ENCODE assay signal across 33 cellular contexts in genomic region chr1:100485855-100486258, GRCh38. TPM values are rescaled to one million over a fixed set of nuclear protein-coding genes. Genes with fewer than 3 reads are reported as not detected.
DNase-seq lines count a peak whose midpoint lies in the region; ATAC-seq and TF ChIP-seq lines count a peak whose summit lies in the region.
"Had no signal": no experiment of that assay in that cellular context is flagged by ENCODE, and none has a peak within 500 bp of the region (broad histone marks: within the 10 kb centered on the region; RNA-seq: fewer than 3 reads in every experiment).

No MANE protein-coding gene starts in this region.

- H3K36me3 ChIP-seq in GM23338 (ENCODE audit: insufficient read depth) (no peaks in the 10 kb centered on the region), heart right ventricle (peaks cover 0 to 44% (median 4%) of the 10 kb centered on the region in 9 donors)
- H3K36me3 ChIP-seq: colonic mucosa had no signal

- H3K4me1 Mint-ChIP-seq in GM23338: peaks cover 7% of the 10 kb centered on the region; the same call in 2 of the 3 replicates
- H3K4me1 Mint-ChIP-seq: activated CD4-positive, alpha-beta T cell treated with anti-CD3 and anti-CD28 coated beads, Interleukin-2, amount 10 ng/mL, durations not matched to agents 7 days and 5 days; memory B cell had no signal

- H3K9me3 ChIP-seq in heart right ventricle: peaks cover 0 to 4% (median 0%) of the 10 kb centered on the region in 11 donors
- H3K9me3 ChIP-seq: BLaER1, Caco-2, colonic mucosa, SK-N-SH, suprapubic skin, upper lobe of right lung had no signal

- H3K9me3 Mint-ChIP-seq in GM23338: no peaks in the 10 kb centered on the region
- H3K9me3 Mint-ChIP-seq: activated CD4-positive, alpha-beta T cell treated with anti-CD3 and anti-CD28 coated beads, Interleukin-2, amount 10 ng/mL, durations not matched to agents 7 days and 5 days; memory B cell; neural crest cell had no signal

- no peak overlapping the region for H3K4me3 Mint-ChIP-seq in GM23338
- H3K4me3 Mint-ChIP-seq: activated CD4-positive, alpha-beta T cell treated with anti-CD3 and anti-CD28 coated beads, Interleukin-2, amount 10 ng/mL, durations not matched to agents 7 days and 5 days; memory B cell; neural crest cell had no signal

- ATAC-seq in GM23338 (no peak), GM18498 (IDR thresholded peaks at IDR 0.05; ENCODE audit: unreplicated experiment) (no peak), heart right ventricle (no peak)
- no peak for ATAC-seq in activated CD4-positive, CD25-positive, alpha-beta regulatory T cell treated with anti-CD3 and anti-CD28 coated beads, Interleukin-2, amount 50 U/mL, for 24 hours
- ATAC-seq: upper lobe of right lung had no signal

- no peaks in the 10 kb centered on the region for H3K27me3 ChIP-seq in GM23338 (ENCODE audit: insufficient read depth)
- H3K27me3 ChIP-seq in heart right ventricle: no peaks in the 10 kb centered on the region
- H3K27me3 ChIP-seq: BLaER1, colonic mucosa, suprapubic skin, upper lobe of right lung had no signal

- intact Hi-C loops in heart right ventricle (cut with DNase I): no loop called here

- no peaks in the 10 kb centered on the region for H3K79me2 ChIP-seq in GM23338 (replicated peaks; ENCODE audit: insufficient read depth)

- no peaks in the 10 kb centered on the region for H3K4me1 ChIP-seq in GM23338 (ENCODE audit: insufficient read depth)
- H3K4me1 ChIP-seq in heart right ventricle: no peaks in the 10 kb centered on the region
- H3K4me1 ChIP-seq: BLaER1, colonic mucosa, suprapubic skin, upper lobe of right lung had no signal

- H3K27ac Mint-ChIP-seq in GM23338: no peak overlapping the region
- H3K27ac Mint-ChIP-seq: activated CD4-positive, alpha-beta T cell treated with anti-CD3 and anti-CD28 coated beads, Interleukin-2, amount 10 ng/mL, durations not matched to agents 7 days and 5 days; memory B cell; progenitor cell of endocrine pancreas had no signal

- peaks cover 6% of the 10 kb centered on the region for H3K36me3 Mint-ChIP-seq in GM23338 (ENCODE audit: low read depth)

- H3K4me2 ChIP-seq in GM23338: peak overlapping the region; percentile 7; the same call in 1 of the 2 replicates
- H3K4me2 ChIP-seq: BLaER1, SK-N-SH had no signal

- no peaks in the 10 kb centered on the region for H3F3A ChIP-seq in GM23338 (replicated peaks; ENCODE audit: low read depth)

- 95 to 96% methylated on average over 2 of the region's 2 CpGs for WGBS in heart right ventricle, 2 donors

- DNase-seq in GM23338 (ENCODE audit: low spot score): no peak
- DNase-seq in left kidney (ENCODE audit: low read depth, low spot score): peak; percentile 24
- DNase-seq in 8988T: no peak
- DNase-seq in heart right ventricle: no peak
- DNase-seq: activated CD4-positive, alpha-beta T cell treated with anti-CD3 and anti-CD28 coated beads, Interleukin-2, amount 10 ng/mL, durations not matched to agents 7 days and 5 days; activated naive CD4-positive, alpha-beta T cell treated with Interleukin-2 at 50 U/mL for 16 hours; activated T-cell treated with anti-CD3 and anti-CD28 coated beads, Interleukin-2, amount 50 U/mL, for 48 hours; amygdala; colonic mucosa; DND-41; effector CD8-positive, alpha-beta T cell; Karpas-422; NCI-H1092; NCI-H2029 treated with DMSO at 0.1 percent for 48 hours; NCI-H82; SK-N-SH; stimulated activated CD4-positive, alpha-beta T cell treated with anti-CD3 and anti-CD28 coated beads, Interleukin-15, amount 100 ng/mL, for 24 hours; stimulated activated naive CD4-positive, alpha-beta T cell; upper lobe of right lung had no signal

- peak overlapping the region; percentile 97 for H3K27ac ChIP-seq in C4-2B
- no peak overlapping the region for H3K27ac ChIP-seq in GM23338 (ENCODE audit: low read depth)
- peak overlapping the region; percentile 73 for H3K27ac ChIP-seq in VCaP
- H3K27ac ChIP-seq in heart right ventricle: no peak overlapping the region
- H3K27ac ChIP-seq: BLaER1, colonic mucosa, suprapubic skin, upper lobe of right lung had no signal

- H3K9me2 ChIP-seq in GM23338 (ENCODE audit: insufficient read depth): no peaks in the 10 kb centered on the region
- H3K9me2 ChIP-seq: SK-N-SH had no signal

- H3K4me3 ChIP-seq in GM23338: no peak overlapping the region
- H3K4me3 ChIP-seq in heart right ventricle: no peak overlapping the region
- H3K4me3 ChIP-seq: BLaER1, colonic mucosa, suprapubic skin, upper lobe of right lung had no signal

- H3K27me3 Mint-ChIP-seq in GM23338 (ENCODE audit: insufficient read depth, low read depth, poor library complexity): no peaks in the 10 kb centered on the region
- H3K27me3 Mint-ChIP-seq: activated CD4-positive, alpha-beta T cell treated with anti-CD3 and anti-CD28 coated beads, Interleukin-2, amount 10 ng/mL, durations not matched to agents 7 days and 5 days; memory B cell; progenitor cell of endocrine pancreas had no signal

- TF ChIP-seq CTCF in C4-2B (conservative IDR thresholded peaks at IDR 0.05) (no peak), GM23338 (conservative IDR thresholded peaks at IDR 0.05; ENCODE audit: low read depth in 2 of 2) (no peak), VCaP (conservative IDR thresholded peaks at IDR 0.05) (no peak), heart right ventricle (IDR thresholded peaks at IDR 0.05) (no peak)

- 0 out of 2 replicates have a peak, but pooled peaks cover 2% of the 10 kb centered on the region for H4K20me1 ChIP-seq in GM23338 (replicated peaks; ENCODE audit: insufficient read depth)
- H4K20me1 ChIP-seq: BLaER1 had no signal

- H2AFZ ChIP-seq in GM23338: no peak overlapping the region

TF ChIP-seq in GM23338, 12 proteins besides CTCF, POLR2A, EP300 and RAD21:
- TF ChIP-seq ETS1 (IDR thresholded peaks at IDR 0.05): no peak
- no peak for TF ChIP-seq EZH2 (IDR thresholded peaks at IDR 0.05; ENCODE audit: low read depth, unreplicated experiment)
TF ChIP-seq in GM23338: peak in this region for 0.

RNA-seq across cellular contexts. Expression of gene GPR88, which starts 52.1 kb away (rescaled TPM):
- 0.28 TPM in 1 of 2 replicates, not detected in the other for total RNA-seq in GM23338 (2014; rRNA removed; shearing (Covaris generic))
- polyA plus RNA-seq in GM23338 (2016; fragmentation: Nextera tagmentation; extraction: Ambion mirVana) (not detected in 2 replicates), heart right ventricle (under 1 TPM; 0.06 to 0.22 TPM)
- total RNA-seq in heart right ventricle: under 1 TPM in 4 of 10 donors, not detected in 6; 0.08 to 0.16 (median 0.12) TPM
- total RNA-seq: activated CD4-positive, alpha-beta T cell treated with anti-CD3 and anti-CD28 coated beads, Interleukin-2, amount 10 ng/mL, durations not matched to agents 7 days and 5 days; Caco-2; epithelial cell of proximal tubule; neural crest cell; OCI-LY7; progenitor cell of endocrine pancreas; suprapubic skin; T-helper 2 cell treated with Interferon-gamma antibody and Interleukin-4, amounts not matched to agents 100 ng/mL and 5 ng/mL, for 36 hours; upper lobe of right lung had no signal
- polyA plus RNA-seq: AG04450 had no signal

Comparison
In these comparisons a context has a peak if more than half of its experiments do, and no peak if none do; other contexts are left out.
1. H3K27ac ChIP-seq: peak in C4-2B (single experiment) and VCaP (single experiment); none in GM23338 (single experiment) and heart right ventricle (0 of 10).